ENCODE assay signal across 18 cellular contexts in the genomic region with DNA sequence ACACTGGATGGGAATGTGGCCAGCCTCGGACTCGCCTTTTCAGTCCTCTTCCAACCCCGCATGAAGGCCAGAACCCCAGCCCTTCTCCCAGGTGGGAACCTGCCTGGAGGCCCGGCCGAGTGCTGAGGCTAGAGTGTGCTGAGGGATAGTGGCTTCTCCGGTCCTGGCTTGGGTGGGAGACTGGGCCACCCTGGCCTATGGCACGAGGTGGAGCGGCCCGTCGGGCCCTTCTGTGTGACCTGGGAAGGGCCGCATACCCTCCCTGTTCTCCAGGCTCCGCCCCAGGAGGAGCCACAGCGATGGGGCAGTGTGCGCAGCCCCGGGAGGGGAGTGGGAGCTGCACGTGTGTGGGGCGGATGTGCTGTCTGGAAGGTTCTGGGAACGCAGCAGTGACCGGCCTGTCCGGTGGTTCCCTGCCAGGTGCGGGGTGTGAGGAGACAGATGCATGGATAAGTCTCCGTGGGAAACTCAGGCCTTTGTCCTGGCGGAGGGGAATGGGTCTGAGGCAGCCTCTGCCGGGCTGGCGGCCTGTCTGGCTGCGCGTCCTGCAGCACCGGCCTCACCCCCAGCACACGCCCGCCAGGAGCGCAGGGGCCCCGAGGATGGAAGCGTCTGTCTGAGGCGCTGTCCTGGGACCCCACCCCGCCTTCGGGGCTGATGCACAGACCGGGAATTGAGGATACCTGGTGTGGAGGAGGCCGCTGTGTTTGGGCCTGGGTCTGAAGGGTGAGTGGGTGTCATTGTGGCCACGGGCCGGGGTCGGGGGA. TPM values are rescaled to one million over a fixed set of nuclear protein-coding genes. Genes with fewer than 3 reads are reported as not detected.
DNase-seq lines count a peak whose midpoint lies in the region; ATAC-seq and TF ChIP-seq lines count a peak whose summit lies in the region.
"Had no signal": no experiment of that assay in that cellular context is flagged by ENCODE, and none has a peak within 500 bp of the region (broad histone marks: within the 10 kb centered on the region; RNA-seq: fewer than 3 reads in every experiment).

No MANE protein-coding gene starts in this region.

- H2BK120ac ChIP-seq in trophoblast cell (ENCODE audit: insufficient read depth, low read length, poor library complexity), result no peak overlapping the region

- H3K9me3 ChIP-seq in HEK293 (ENCODE audit: control insufficient read depth, insufficient read depth, low read depth, low read length) (no peaks in the 10 kb centered on the region), trophoblast cell (ENCODE audit: insufficient read depth, low read depth, low read length) (peaks cover 7% of the 10 kb centered on the region)
- H3K9me3 ChIP-seq: uterus had no signal

- H3K9me3 Mint-ChIP-seq in activated naive CD4-positive, alpha-beta T cell treated with anti-CD3 and anti-CD28 coated beads, Interleukin-2, amount 50 U/mL, for 24 hours, result peaks cover under 1% of the 10 kb centered on the region
- peaks cover 0 to under 1% of the 10 kb centered on the region in 2 donors for H3K9me3 Mint-ChIP-seq in effector memory CD8-positive, alpha-beta T cell

- H3K4me1 Mint-ChIP-seq in activated naive CD4-positive, alpha-beta T cell treated with anti-CD3 and anti-CD28 coated beads, Interleukin-2, amount 50 U/mL, for 24 hours, result peaks cover 26% of the 10 kb centered on the region
- peaks cover 22 to 25% of the 10 kb centered on the region in 2 donors for H3K4me1 Mint-ChIP-seq in effector memory CD8-positive, alpha-beta T cell (ENCODE audit: low read depth in 2 of 2)

- H3K4me3 Mint-ChIP-seq in activated naive CD4-positive, alpha-beta T cell treated with anti-CD3 and anti-CD28 coated beads, Interleukin-2, amount 50 U/mL, for 24 hours, result peak overlapping the region; percentile 76
- H3K4me3 Mint-ChIP-seq in effector memory CD8-positive, alpha-beta T cell, result peak overlapping the region; percentile 72 to 86

- DNase-seq in activated naive CD4-positive, alpha-beta T cell treated with anti-CD3 and anti-CD28 coated beads, Interleukin-2, amount 50 U/mL, for 16 hours, result no peak
- DNase-seq in effector memory CD8-positive, alpha-beta T cell, result no peak
- DNase-seq in trophoblast cell, result no peak
- DNase-seq in OCI-M1 (lab: John Stamatoyannopoulos, UW), result no peak
- no peak for DNase-seq in COLO668 (lab: John Stamatoyannopoulos, UW; ENCODE audit: unreplicated experiment)
- DNase-seq: ACHN; activated CD4-positive, CD25-positive, alpha-beta regulatory T cell; caudate nucleus; foreskin fibroblast; KG1; SHP77; T-helper 2 cell; uterus had no signal

- no peak overlapping the region for H3K18ac ChIP-seq in trophoblast cell (ENCODE audit: low read length)

- H4K8ac ChIP-seq in trophoblast cell (ENCODE audit: low read depth, low read length), result no peak overlapping the region

- CTCF ChIA-PET in HEK293 (lab: Yijun Ruan, JAX), result interaction anchor here (0.7 to 2.5 kb wide), 9 partner anchors 11 to 131 kb away, joined by 3 to 30 read pairs (median 6); no protein-coding TSS in a partner anchor

- no peak for ATAC-seq in effector memory CD8-positive, alpha-beta T cell (replicated peaks)
- no peak for ATAC-seq in HG02623 (IDR thresholded peaks at IDR 0.05; ENCODE audit: unreplicated experiment)

- H3K27ac Mint-ChIP-seq in activated naive CD4-positive, alpha-beta T cell treated with anti-CD3 and anti-CD28 coated beads, Interleukin-2, amount 50 U/mL, for 24 hours, result no peak overlapping the region
- no peak overlapping the region for H3K27ac Mint-ChIP-seq in effector memory CD8-positive, alpha-beta T cell
- H3K27ac Mint-ChIP-seq: activated naive CD4-positive, alpha-beta T cell treated with anti-CD3 and anti-CD28 coated beads, Interleukin-2, amount 50 U/mL, for 72 hours; stimulated activated naive CD8-positive, alpha-beta T cell treated with anti-CD3 and anti-CD28 coated beads, Interleukin-15, amount 100 ng/mL, for 72 hours had no signal

- H2BK5ac ChIP-seq in trophoblast cell (ENCODE audit: low read depth, low read length, poor library complexity), result no peak overlapping the region

- peaks cover 48% of the 10 kb centered on the region for H3K27me3 ChIP-seq in trophoblast cell (ENCODE audit: insufficient read depth, low read length)

- no peak overlapping the region for H3K14ac ChIP-seq in trophoblast cell (ENCODE audit: low read length)

- H3K4me3 ChIP-seq in HEK293 (ENCODE audit: low read depth, low read length) (no peak overlapping the region), trophoblast cell (ENCODE audit: low read depth, low read length) (peak overlapping the region; percentile 28)
- H3K4me3 ChIP-seq: uterus had no signal

- H3K36me3 Mint-ChIP-seq in activated naive CD4-positive, alpha-beta T cell treated with anti-CD3 and anti-CD28 coated beads, Interleukin-2, amount 50 U/mL, for 24 hours, result no peaks in the 10 kb centered on the region
- peaks cover 25% of the 10 kb centered on the region for H3K36me3 Mint-ChIP-seq in effector memory CD8-positive, alpha-beta T cell (ENCODE audit: insufficient read depth)

- H2AK5ac ChIP-seq in trophoblast cell (ENCODE audit: low read length), result no peak overlapping the region

- H3K79me2 ChIP-seq in trophoblast cell (ENCODE audit: control insufficient read depth, insufficient read depth, low read length, poor library complexity), result no peaks in the 10 kb centered on the region

- no peak overlapping the region for H4K12ac ChIP-seq in trophoblast cell (ENCODE audit: low read depth, low read length)

- no peak overlapping the region for H4K91ac ChIP-seq in trophoblast cell (ENCODE audit: low read depth, low read length)

- no peak overlapping the region for H3K9ac ChIP-seq in trophoblast cell (ENCODE audit: low read length)

- no peak overlapping the region for H2AFZ ChIP-seq in trophoblast cell (ENCODE audit: insufficient read depth, low read length, poor library complexity)

- peaks cover 13% of the 10 kb centered on the region for H3K27me3 Mint-ChIP-seq in activated naive CD4-positive, alpha-beta T cell treated with anti-CD3 and anti-CD28 coated beads, Interleukin-2, amount 50 U/mL, for 24 hours
- peaks cover 41 to 65% of the 10 kb centered on the region in 2 donors for H3K27me3 Mint-ChIP-seq in effector memory CD8-positive, alpha-beta T cell

- H3K36me3 ChIP-seq in HEK293 (ENCODE audit: control insufficient read depth in 2 of 2, insufficient read depth in 1 of 2, low read length in 2 of 2), result no peaks in the 10 kb centered on the region
- no peaks in the 10 kb centered on the region for H3K36me3 ChIP-seq in trophoblast cell (ENCODE audit: control insufficient read depth in 1 of 2, insufficient read depth in 2 of 2, low read length in 2 of 2)
- H3K36me3 ChIP-seq: uterus had no signal

- no peak overlapping the region for H3K23ac ChIP-seq in trophoblast cell (ENCODE audit: low read length)

- H3K4me1 ChIP-seq in HEK293 (ENCODE audit: control insufficient read depth, insufficient read depth, low read length) (no peaks in the 10 kb centered on the region), trophoblast cell (ENCODE audit: control insufficient read depth in 1 of 2, insufficient read depth in 2 of 2, low read length in 2 of 2) (peaks cover 2 to 4% of the 10 kb centered on the region in 2 experiments)

- H2BK12ac ChIP-seq in trophoblast cell (ENCODE audit: low read length), result no peak overlapping the region

- H3K4ac ChIP-seq in trophoblast cell (ENCODE audit: low read depth, low read length), result no peak overlapping the region

- POLR2A ChIA-PET in HEK293 (lab: Yijun Ruan, JAX), result interaction anchor here (1.2 kb wide), 1 partner anchor 35 kb away, joined by 3 read pairs; no protein-coding TSS in a partner anchor

- no peaks in the 10 kb centered on the region for H3K79me1 ChIP-seq in trophoblast cell (ENCODE audit: low read length)

- H3K27ac ChIP-seq in HEK293 (ENCODE audit: extremely low read depth, low read depth, low read length) (no peak overlapping the region), trophoblast cell (ENCODE audit: low read depth, low read length) (no peak overlapping the region)
- H3K27ac ChIP-seq: uterus had no signal

- no CpG with 5 or more reads among the region's 41 CpGs for WGBS in trophoblast cell (ENCODE audit: extremely low coverage, insufficient coverage, insufficient read length)

- H3K4me2 ChIP-seq in trophoblast cell (ENCODE audit: low read length), result no peak overlapping the region

- TF ChIP-seq CTCF in HEK293 (tag by site-specific recombination; IDR thresholded peaks at IDR 0.05), result no peak

TF ChIP-seq in HEK293, 187 proteins besides CTCF, POLR2A, EP300 and RAD21 (continues in another document):
- TF ChIP-seq, protein P1, sequence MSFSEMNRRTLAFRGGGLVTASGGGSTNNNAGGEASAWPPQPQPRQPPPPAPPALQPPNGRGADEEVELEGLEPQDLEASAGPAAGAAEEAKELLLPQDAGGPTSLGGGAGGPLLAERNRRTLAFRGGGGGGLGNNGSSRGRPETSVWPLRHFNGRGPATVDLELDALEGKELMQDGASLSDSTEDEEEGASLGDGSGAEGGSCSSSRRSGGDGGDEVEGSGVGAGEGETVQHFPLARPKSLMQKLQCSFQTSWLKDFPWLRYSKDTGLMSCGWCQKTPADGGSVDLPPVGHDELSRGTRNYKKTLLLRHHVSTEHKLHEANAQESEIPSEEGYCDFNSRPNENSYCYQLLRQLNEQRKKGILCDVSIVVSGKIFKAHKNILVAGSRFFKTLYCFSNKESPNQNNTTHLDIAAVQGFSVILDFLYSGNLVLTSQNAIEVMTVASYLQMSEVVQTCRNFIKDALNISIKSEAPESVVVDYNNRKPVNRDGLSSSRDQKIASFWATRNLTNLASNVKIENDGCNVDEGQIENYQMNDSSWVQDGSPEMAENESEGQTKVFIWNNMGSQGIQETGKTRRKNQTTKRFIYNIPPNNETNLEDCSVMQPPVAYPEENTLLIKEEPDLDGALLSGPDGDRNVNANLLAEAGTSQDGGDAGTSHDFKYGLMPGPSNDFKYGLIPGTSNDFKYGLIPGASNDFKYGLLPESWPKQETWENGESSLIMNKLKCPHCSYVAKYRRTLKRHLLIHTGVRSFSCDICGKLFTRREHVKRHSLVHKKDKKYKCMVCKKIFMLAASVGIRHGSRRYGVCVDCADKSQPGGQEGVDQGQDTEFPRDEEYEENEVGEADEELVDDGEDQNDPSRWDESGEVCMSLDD (tag by site-specific recombination; IDR thresholded peaks at IDR 0.05), result 0 out of 2 replicates have a peak, but pooled peaks have one; percentile 21

RNA-seq across cellular contexts. Expression of a gene that starts 1.1 kb away (rescaled TPM):
- 0.07 and 0.12 TPM in 2 replicates for polyA plus RNA-seq in trophoblast cell (2013)

RNA-seq across cellular contexts. Expression of a gene that starts 55.4 kb away (rescaled TPM):
- 1.5 and 1.6 TPM in 2 replicates for polyA plus RNA-seq in trophoblast cell (2013)
